Comparison of ENCODE assay signal across 15 cellular contexts in genomic region chr16:22386976-22387375, GRCh38. TPM values are rescaled to one million over a fixed set of nuclear protein-coding genes. Genes with fewer than 3 reads are reported as not detected.
A peak's percentile ranks its signal among the peaks of the same experiment; 100 is the strongest.
DNase-seq lines count a peak whose midpoint lies in the region; ATAC-seq and TF ChIP-seq lines count a peak whose summit lies in the region.
"Had no signal": no experiment of that assay in that cellular context is flagged by ENCODE, and none has a peak within 500 bp of the region (broad histone marks: within the 10 kb centered on the region; RNA-seq: fewer than 3 reads in every experiment).

No MANE protein-coding gene starts in this region.

- H3K4me1 ChIP-seq in osteoblast (ENCODE audit: insufficient read depth, low read length) = peaks cover 13% of the 10 kb centered on the region
- H3K4me1 ChIP-seq in foreskin keratinocyte = no peaks in the 10 kb centered on the region
- H3K4me1 ChIP-seq in left lung = no peaks in the 10 kb centered on the region
- H3K4me1 ChIP-seq: Caco-2 had no signal

- intact Hi-C loops in left lung (cut with DNase I) = no loop called here

- peak overlapping the region; percentile 50 for H3K4me2 ChIP-seq in osteoblast (ENCODE audit: insufficient read depth, low read length)

- DNase-seq in AG10803 (ENCODE audit: low read depth) (peak; percentile 94), LHCN-M2 (ENCODE audit: low read depth) (peak; percentile 92), dermis microvascular lymphatic vessel endothelial cell (ENCODE audit: low read depth in 2 of 2) (peak; percentile 56 to 78), osteoblast (ENCODE audit: insufficient read length, low spot score, missing footprints) (peak; percentile 90), occipital lobe (lab: John Stamatoyannopoulos, UW) (no peak), middle frontal gyrus (ENCODE audit: extremely low spot score, low spot score) (no peak), foreskin keratinocyte (no peak), left lung (no peak)
- DNase-seq: activated naive CD4-positive, alpha-beta T cell; Caco-2; NCI-H2081 treated with DMSO at 0.1 percent for 48 hours; stimulated activated CD4-positive, alpha-beta T cell treated with anti-CD3 and anti-CD28 coated beads, Interleukin-4, amount 100 ng/mL, for 1 hour had no signal

- no peaks in the 10 kb centered on the region for H3K36me3 ChIP-seq in osteoblast (ENCODE audit: insufficient read depth, low read length)
- no peaks in the 10 kb centered on the region for H3K36me3 ChIP-seq in left lung
- H3K36me3 ChIP-seq: thoracic aorta had no signal

- no peaks in the 10 kb centered on the region for H3K27me3 ChIP-seq in osteoblast (ENCODE audit: insufficient read depth, low read length)
- H3K27me3 ChIP-seq in foreskin keratinocyte = no peaks in the 10 kb centered on the region
- H3K27me3 ChIP-seq in left lung = no peaks in the 10 kb centered on the region

- ATAC-seq in foreskin keratinocyte (no peak), left lung (no peak)
- ATAC-seq: activated CD4-positive, CD25-positive, alpha-beta regulatory T cell treated with anti-CD3 and anti-CD28 coated beads, Interleukin-2, amount 50 U/mL, for 24 hours had no signal

- H3K4me3 ChIP-seq in AG10803 (ENCODE audit: low read length) (no peak overlapping the region), osteoblast (ENCODE audit: insufficient read depth, low read length) (no peak overlapping the region), left lung (no peak overlapping the region)
- H3K4me3 ChIP-seq: thoracic aorta had no signal

- H3K27ac ChIP-seq in osteoblast (ENCODE audit: low read depth, low read length) = peak overlapping the region; percentile 36
- H3K27ac ChIP-seq in foreskin keratinocyte = no peak overlapping the region
- no peak overlapping the region for H3K27ac ChIP-seq in left lung
- H3K27ac ChIP-seq: HL-60 had no signal

- no peaks in the 10 kb centered on the region for H3K79me2 ChIP-seq in osteoblast (ENCODE audit: insufficient read depth, low read length)

- TF ChIP-seq CTCF in AG10803 (conservative IDR thresholded peaks at IDR 0.05; ENCODE audit: low read length) (no peak), osteoblast (IDR thresholded peaks at IDR 0.05; ENCODE audit: extremely low read depth, low read depth, low read length) (no peak), foreskin keratinocyte (conservative IDR thresholded peaks at IDR 0.05) (no peak), left lung (IDR thresholded peaks at IDR 0.05) (no peak)

- H3K9me3 ChIP-seq in osteoblast (ENCODE audit: low read depth, low read length) = no peaks in the 10 kb centered on the region
- no peaks in the 10 kb centered on the region for H3K9me3 ChIP-seq in left lung
- H3K9me3 ChIP-seq: Caco-2, thoracic aorta had no signal

- H2AFZ ChIP-seq in osteoblast (ENCODE audit: low read length) = no peak overlapping the region

- no peaks in the 10 kb centered on the region for H4K20me1 ChIP-seq in osteoblast (ENCODE audit: insufficient read depth, low read length)

RNA-seq across cellular contexts. Expression of gene CDR2, which starts 12.6 kb away (rescaled TPM):
- total RNA-seq in LHCN-M2 (2014; rRNA removed) (21.7 and 24.2 TPM in 2 replicates), dermis microvascular lymphatic vessel endothelial cell (20.9 and 28.2 TPM in 2 replicates), osteoblast (49.5 and 52.5 TPM in 2 replicates), occipital lobe (8.9 TPM), foreskin keratinocyte (28.5 and 32.6 TPM in 2 replicates), left lung (10 to 100 TPM; 17.3 to 18.7 TPM)
- 15.5 TPM for polyA plus RNA-seq in LHCN-M2 (2012)
- 13.3 and 19.4 TPM in 2 replicates for polyA plus RNA-seq in foreskin keratinocyte

Comparison
In these comparisons a context has a peak if more than half of its experiments do, and no peak if none do; other contexts are left out.
1. DNase-seq: peak in AG10803 (single experiment), LHCN-M2 (single experiment), dermis microvascular lymphatic vessel endothelial cell (2 of 2) and osteoblast (single experiment); none in occipital lobe (single experiment), middle frontal gyrus (single experiment), foreskin keratinocyte (0 of 2) and left lung (0 of 2).